18 cellular contexts compared by ENCODE assay signal in genomic region chr21:15875286-15875685, GRCh38.
A peak's percentile ranks its signal among the peaks of the same experiment; 100 is the strongest.
DNase-seq lines count a peak whose midpoint lies in the region; ATAC-seq and TF ChIP-seq lines count a peak whose summit lies in the region.
"Had no signal": no experiment of that assay in that cellular context is flagged by ENCODE, and none has a peak within 500 bp of the region (broad histone marks: within the 10 kb centered on the region; RNA-seq: fewer than 3 reads in every experiment).

No MANE protein-coding gene starts in this region.

- no peaks in the 10 kb centered on the region for H3K9me2 ChIP-seq in PC-3 (replicated peaks; ENCODE audit: low read length)

- CTCF ChIA-PET in PC-3 (lab: Charles Lee): no interaction called here

- peaks cover 4% of the 10 kb centered on the region for H3F3A ChIP-seq in PC-3 (ENCODE audit: low read length, unreplicated experiment)

- H3K4me1 ChIP-seq in PC-3 (ENCODE audit: insufficient read depth, low read length): peaks cover 24% of the 10 kb centered on the region
- H3K4me1 ChIP-seq: A549 had no signal

- H3K79me2 ChIP-seq in PC-3 (ENCODE audit: low read length): no peaks in the 10 kb centered on the region

- peak; percentile 64 for DNase-seq in PC-3
- peak; percentile 34 for DNase-seq in dermis blood vessel endothelial cell
- no peak for DNase-seq in endothelial cell (ENCODE audit: low spot score)
- DNase-seq in AG08395 (ENCODE audit: low spot score): no peak
- DNase-seq: Calu3; CD8-positive, alpha-beta T cell; H7; HFFc6 had no signal

- H3K9me3 Mint-ChIP-seq in endothelial cell (ENCODE audit: unreplicated experiment): no peaks in the 10 kb centered on the region
- peaks cover 5% of the 10 kb centered on the region for H3K9me3 Mint-ChIP-seq in stimulated activated memory B cell treated with anti-CD40 and anti-IgM and Interleukin-4, amounts not matched to agents 10 μg/mL and 1 μg/mL and 100 μg/mL, for 72 hours
- H3K9me3 Mint-ChIP-seq: CD8-positive, alpha-beta T cell; HFFc6 had no signal

- peak overlapping the region; percentile 50 for H3K4me2 ChIP-seq in PC-3 (ENCODE audit: low read length)
- H3K4me2 ChIP-seq: A549, GM23338 had no signal

- H2AFZ ChIP-seq in PC-3 (ENCODE audit: low read length): no peak overlapping the region
- H2AFZ ChIP-seq: GM23338 had no signal

- H3K27ac Mint-ChIP-seq in endothelial cell (ENCODE audit: unreplicated experiment): no peak overlapping the region
- H3K27ac Mint-ChIP-seq in stimulated activated memory B cell treated with anti-CD40 and anti-IgM and Interleukin-4, amounts not matched to agents 10 μg/mL and 1 μg/mL and 100 μg/mL, for 72 hours: no peak overlapping the region
- H3K27ac Mint-ChIP-seq: CD8-positive, alpha-beta T cell; GM23338; HFFc6 had no signal

- peak overlapping the region; percentile 23 for H3K4me3 ChIP-seq in PC-3 (ENCODE audit: low read length)
- H3K4me3 ChIP-seq: A549, GM23338, K562 had no signal

- ATAC-seq in PC-3 (peak; percentile 91), GM19463 (IDR thresholded peaks at IDR 0.05; ENCODE audit: unreplicated experiment) (no peak)
- no peak for ATAC-seq in stimulated activated memory B cell treated with anti-CD40 and anti-IgM and Interleukin-4, amounts not matched to agents 10 μg/mL and 1 μg/mL and 100 μg/mL, for 72 hours
- ATAC-seq: A549; CD8-positive, alpha-beta T cell; GM23338; HCT116; K562 had no signal

- peaks cover 38% of the 10 kb centered on the region for H3K36me3 ChIP-seq in PC-3 (ENCODE audit: low read depth, low read length)

- intact Hi-C loops in PC-3 (cut with micrococcal nuclease): no loop called here

- H3K4me3 Mint-ChIP-seq in endothelial cell (ENCODE audit: unreplicated experiment): no peak overlapping the region
- no peak overlapping the region for H3K4me3 Mint-ChIP-seq in stimulated activated memory B cell treated with anti-CD40 and anti-IgM and Interleukin-4, amounts not matched to agents 10 μg/mL and 1 μg/mL and 100 μg/mL, for 72 hours
- H3K4me3 Mint-ChIP-seq: CD8-positive, alpha-beta T cell; GM23338; HFFc6 had no signal

- H3K36me3 Mint-ChIP-seq in endothelial cell (ENCODE audit: low read depth, unreplicated experiment): peaks cover 22% of the 10 kb centered on the region
- H3K36me3 Mint-ChIP-seq in stimulated activated memory B cell treated with anti-CD40 and anti-IgM and Interleukin-4, amounts not matched to agents 10 μg/mL and 1 μg/mL and 100 μg/mL, for 72 hours: peaks cover 61% of the 10 kb centered on the region

- no peaks in the 10 kb centered on the region for H4K20me1 ChIP-seq in PC-3 (ENCODE audit: low read length)
- H4K20me1 ChIP-seq: BLaER1 had no signal

- peak overlapping the region; percentile 61 for H3K9ac ChIP-seq in PC-3 (ENCODE audit: low read length)
- H3K9ac ChIP-seq: BLaER1 had no signal

- TF ChIP-seq CTCF in 22Rv1 (IDR thresholded peaks at IDR 0.05) (no peak), C4-2B (conservative IDR thresholded peaks at IDR 0.05) (no peak), PC-3 (conservative IDR thresholded peaks at IDR 0.05; ENCODE audit: low read depth, low read length) (no peak), endothelial cell (IDR thresholded peaks at IDR 0.05; ENCODE audit: unreplicated experiment) (no peak)

- H3K27me3 ChIP-seq in PC-3 (ENCODE audit: low read length): no peaks in the 10 kb centered on the region
- H3K27me3 ChIP-seq: BLaER1 had no signal

- H3K27ac ChIP-seq in 22Rv1: peak overlapping the region; percentile 36
- H3K27ac ChIP-seq in C4-2B: peak overlapping the region; percentile 57
- H3K27ac ChIP-seq in PC-3 (ENCODE audit: low read length): peak overlapping the region; percentile 87
- H3K27ac ChIP-seq: A549, BLaER1, HL-60 had no signal

- no peaks in the 10 kb centered on the region for H3K9me3 ChIP-seq in PC-3 (ENCODE audit: low read length)
- H3K9me3 ChIP-seq: A549 had no signal

- H3K27me3 Mint-ChIP-seq in endothelial cell (ENCODE audit: unreplicated experiment): no peaks in the 10 kb centered on the region
- H3K27me3 Mint-ChIP-seq in stimulated activated memory B cell treated with anti-CD40 and anti-IgM and Interleukin-4, amounts not matched to agents 10 μg/mL and 1 μg/mL and 100 μg/mL, for 72 hours: no peaks in the 10 kb centered on the region

- POLR2A ChIA-PET in PC-3 (lab: Charles Lee; ENCODE audit: unreplicated experiment): interaction anchor here (0.6 kb wide), 1 partner anchor 27 kb away, joined by 3 read pairs; no protein-coding TSS in a partner anchor

- H3K4me1 Mint-ChIP-seq in endothelial cell (ENCODE audit: unreplicated experiment): no peaks in the 10 kb centered on the region
- H3K4me1 Mint-ChIP-seq in stimulated activated memory B cell treated with anti-CD40 and anti-IgM and Interleukin-4, amounts not matched to agents 10 μg/mL and 1 μg/mL and 100 μg/mL, for 72 hours: no peaks in the 10 kb centered on the region
- H3K4me1 Mint-ChIP-seq: GM23338 had no signal

- no TSS peak for BruUV-seq in PC-3 (replicated peaks; lab: Mats Ljungman, UMichigan)

Comparison
In these comparisons a context has a peak if more than half of its experiments do, and no peak if none do; other contexts are left out.
1. H3K27ac ChIP-seq: peak in every context shown above with its lines; median percentile 87 in PC-3; 57 in C4-2B; 36 in 22Rv1.
2. DNase-seq: peak in PC-3 (single experiment) and dermis blood vessel endothelial cell (single experiment); none in endothelial cell (single experiment) and AG08395 (single experiment).